In genomic region chr3:9704343-9705322, GRCh38 we compare ENCODE assay signal across 8 cellular contexts. TPM values are rescaled to one million over a fixed set of nuclear protein-coding genes. Genes with fewer than 3 reads are reported as not detected.
A peak's percentile ranks its signal among the peaks of the same experiment; 100 is the strongest.
DNase-seq lines count a peak whose midpoint lies in the region; ATAC-seq and TF ChIP-seq lines count a peak whose summit lies in the region.

No MANE protein-coding gene starts in this region.

- H3K4ac ChIP-seq in H9 (ENCODE audit: low read depth, low read length): no peak overlapping the region

- H2BK15ac ChIP-seq in H9 (ENCODE audit: low read depth, low read length): no peak overlapping the region

- intact Hi-C loops in posterior cingulate gyrus (cut with DNase I): no loop called here

- no peak overlapping the region for H4K91ac ChIP-seq in H9 (ENCODE audit: insufficient read length, low read depth, low read length)

- H4K5ac ChIP-seq in H9 (ENCODE audit: insufficient read length, low read depth, low read length): no peak overlapping the region

- no peak overlapping the region for H2BK120ac ChIP-seq in H9 (ENCODE audit: low read depth, low read length, poor library complexity, severe bottlenecking)

- H3K4me1 ChIP-seq in H9 (ENCODE audit: insufficient read depth, low read length) (no peaks in the 10 kb centered on the region), cardiac muscle cell (ENCODE audit: low read depth) (peaks cover 4% of the 10 kb centered on the region)

- no peak overlapping the region for H3K27ac ChIP-seq in H9 (ENCODE audit: insufficient read length, low read depth, low read length)
- no peak overlapping the region for H3K27ac ChIP-seq in cardiac muscle cell

- H3K4me1 Mint-ChIP-seq in H9: peaks cover 3 to 16% of the 10 kb centered on the region in 2 experiments; a peak in 3 of 4 replicates
- peaks cover 9% of the 10 kb centered on the region for H3K4me1 Mint-ChIP-seq in activated T-cell treated with anti-CD3 and anti-CD28 coated beads, Interleukin-2, amount 50 U/mL, for 72 hours (ENCODE audit: low read depth)

- ATAC-seq in activated T-cell treated with anti-CD3 and anti-CD28 coated beads, Interleukin-2, amount 50 U/mL, for 72 hours (replicated peaks in 1 of 2): peak; percentile 46 to 50
- no peak for ATAC-seq in GM18868 (IDR thresholded peaks at IDR 0.05; ENCODE audit: unreplicated experiment)
- no peak for ATAC-seq in GM21786 (IDR thresholded peaks at IDR 0.05; ENCODE audit: unreplicated experiment)

- peak overlapping the region; percentile 68 to 82 for H3K4me3 Mint-ChIP-seq in H9
- peak overlapping the region; percentile 55 to 70 for H3K4me3 Mint-ChIP-seq in activated T-cell treated with anti-CD3 and anti-CD28 coated beads, Interleukin-2, amount 50 U/mL, for 72 hours

- H4K20me1 ChIP-seq in H9 (ENCODE audit: control insufficient read depth, insufficient read depth, insufficient read length): no peaks in the 10 kb centered on the region

- H3K27ac Mint-ChIP-seq in H9: no peak overlapping the region; a peak in 1 of 7 replicates
- H3K27ac Mint-ChIP-seq in activated T-cell treated with anti-CD3 and anti-CD28 coated beads, Interleukin-2, amount 50 U/mL, for 72 hours: no peak overlapping the region

- H3K27me3 Mint-ChIP-seq in H9 (ENCODE audit: low read depth): peaks cover 21% of the 10 kb centered on the region
- peaks cover 33% of the 10 kb centered on the region for H3K27me3 Mint-ChIP-seq in activated T-cell treated with anti-CD3 and anti-CD28 coated beads, Interleukin-2, amount 50 U/mL, for 72 hours (ENCODE audit: low read depth)

- no peak overlapping the region for H4K8ac ChIP-seq in H9 (replicated peaks; ENCODE audit: insufficient read length, low read depth, low read length)

- no peaks in the 10 kb centered on the region for H3K9me3 ChIP-seq in H9 (ENCODE audit: control insufficient read depth, low read depth, low read length)
- H3K9me3 ChIP-seq in cardiac muscle cell (ENCODE audit: low read depth): no peaks in the 10 kb centered on the region

- peak overlapping the region; percentile 26 for H3K4me3 ChIP-seq in cardiac muscle cell

- H2BK5ac ChIP-seq in H9 (ENCODE audit: insufficient read length, low read length): no peak overlapping the region

- WGBS in H9 (ENCODE audit: extremely low coverage, insufficient read length, low lambda C conversion rate): no CpG with 5 or more reads among the region's 62 CpGs

- no peak overlapping the region for H2AK5ac ChIP-seq in H9 (ENCODE audit: insufficient read length, low read length)

- no peak overlapping the region for H3K9ac ChIP-seq in H9 (ENCODE audit: extremely low read depth, insufficient read length, low read length)

- H3K36me3 Mint-ChIP-seq in H9 (ENCODE audit: insufficient read depth in 1 of 3, low read depth in 3 of 3): peaks cover 0 to 13% (median 0%) of the 10 kb centered on the region in 3 experiments; a peak in 1 of 7 replicates
- H3K36me3 Mint-ChIP-seq in activated T-cell treated with anti-CD3 and anti-CD28 coated beads, Interleukin-2, amount 50 U/mL, for 72 hours (ENCODE audit: insufficient read depth in 2 of 2): peaks cover 0 to 6% of the 10 kb centered on the region in 2 donors

- H3K36me3 ChIP-seq in cardiac muscle cell: no peaks in the 10 kb centered on the region

- no peak overlapping the region for H2AFZ ChIP-seq in H9 (ENCODE audit: low read length)

- no peak overlapping the region for H3K18ac ChIP-seq in H9 (ENCODE audit: insufficient read length, low read depth, low read length)

- H3K9me3 Mint-ChIP-seq in H9: no peaks in the 10 kb centered on the region
- no peaks in the 10 kb centered on the region for H3K9me3 Mint-ChIP-seq in activated T-cell treated with anti-CD3 and anti-CD28 coated beads, Interleukin-2, amount 50 U/mL, for 72 hours

- H3T11ph ChIP-seq in H9 (ENCODE audit: low read length): no peak overlapping the region

- H3K79me2 ChIP-seq in H9 (ENCODE audit: insufficient read depth, low read length): no peaks in the 10 kb centered on the region

- H3K27me3 ChIP-seq in H9 (ENCODE audit: insufficient read depth, low read length) (peaks cover 3% of the 10 kb centered on the region; the same call in 1 of the 2 replicates), cardiac muscle cell (peaks cover 24% of the 10 kb centered on the region)

- peak overlapping the region; percentile 81 for H3K4me2 ChIP-seq in H9 (ENCODE audit: insufficient read depth, insufficient read length, low read length)

- H3K56ac ChIP-seq in H9 (ENCODE audit: insufficient read length, low read depth, low read length): no peak overlapping the region

- H3K79me1 ChIP-seq in H9 (ENCODE audit: insufficient read depth, low read depth, low read length, poor library complexity, severe bottlenecking): no peaks in the 10 kb centered on the region

- no peak overlapping the region for H2BK20ac ChIP-seq in H9 (ENCODE audit: low read depth, low read length, poor library complexity, severe bottlenecking)

- TF ChIP-seq CTCF in H9 (conservative IDR thresholded peaks at IDR 0.05) (no peak), cardiac muscle cell (IDR thresholded peaks at IDR 0.05; ENCODE audit: low read depth, low read length) (no peak)

- DNase-seq in AG08395 (ENCODE audit: low spot score): peak; percentile 59
- DNase-seq in H9: peak; percentile 99
- DNase-seq in activated T-cell treated with anti-CD3 and anti-CD28 coated beads, Interleukin-2, amount 50 U/mL, for 72 hours: peak; percentile 33
- peak; percentile 43 to 76 for DNase-seq in cardiac muscle cell (ENCODE audit: low read depth in 1 of 2, low spot score in 1 of 2)
- peak in 7 of 10 donors; percentile 17 to 91 (median 52) for DNase-seq in posterior cingulate gyrus
- no peak for DNase-seq in superior temporal gyrus (ENCODE audit: extremely low spot score)

- H3K23me2 ChIP-seq in H9 (ENCODE audit: insufficient read length, low read depth, low read length, poor library complexity, severe bottlenecking): peaks cover 11% of the 10 kb centered on the region

- no peak overlapping the region for H2BK12ac ChIP-seq in H9 (ENCODE audit: insufficient read length, low read depth, low read length)

- no peak overlapping the region; the same call in 1 of the 2 replicates for H3K14ac ChIP-seq in H9 (ENCODE audit: insufficient read depth, low read length)

- no peak overlapping the region for H3K23ac ChIP-seq in H9 (ENCODE audit: insufficient read length, low read depth, low read length)

RNA-seq across cellular contexts. Expression of gene CPNE9, which starts 1.0 kb away (rescaled TPM):
- total RNA-seq in H9 (2021) (3.5 and 3.8 TPM in 2 replicates), cardiac muscle cell (not detected in 2 replicates)
- total RNA-seq in activated T-cell treated with anti-CD3 and anti-CD28 coated beads, Interleukin-2, amount 50 U/mL, for 72 hours: under 1 TPM; 0.46 to 0.77 TPM
- polyA plus RNA-seq in cardiac muscle cell: 0.06 TPM in 1 of 2 replicates, not detected in the other

RNA-seq across cellular contexts. Expression of gene BRPF1, which starts 26.9 kb away (rescaled TPM):
- 38.4 and 38.6 TPM in 2 replicates for total RNA-seq in H9 (2021)
- total RNA-seq in activated T-cell treated with anti-CD3 and anti-CD28 coated beads, Interleukin-2, amount 50 U/mL, for 72 hours: 10 to 100 TPM; 34.6 to 42.7 TPM
- 15.7 and 17.3 TPM in 2 replicates for total RNA-seq in cardiac muscle cell
- polyA plus RNA-seq in cardiac muscle cell: 11.1 and 11.4 TPM in 2 replicates

RNA-seq across cellular contexts. Expression of gene OGG1, which starts 45.1 kb away (rescaled TPM):
- 43.4 and 44.1 TPM in 2 replicates for total RNA-seq in H9 (2021)
- total RNA-seq in activated T-cell treated with anti-CD3 and anti-CD28 coated beads, Interleukin-2, amount 50 U/mL, for 72 hours: 10 to 100 TPM; 31.0 to 33.4 TPM
- total RNA-seq in cardiac muscle cell: 30.7 and 32.1 TPM in 2 replicates
- 34.5 and 45.9 TPM in 2 replicates for polyA plus RNA-seq in cardiac muscle cell

RNA-seq across cellular contexts. Expression of gene MTMR14, which starts 55.3 kb away (rescaled TPM):
- total RNA-seq in H9 (2021) (50.6 and 54.2 TPM in 2 replicates), cardiac muscle cell (19.2 and 28.7 TPM in 2 replicates)
- total RNA-seq in activated T-cell treated with anti-CD3 and anti-CD28 coated beads, Interleukin-2, amount 50 U/mL, for 72 hours: 10 to 100 TPM; 49.4 to 58.7 TPM
- polyA plus RNA-seq in cardiac muscle cell: 30.7 and 43.9 TPM in 2 replicates

Comparison
In these comparisons a context has a peak if more than half of its experiments do, and no peak if none do; other contexts are left out.
1. ATAC-seq: peak in activated T-cell treated with anti-CD3 and anti-CD28 coated beads, Interleukin-2, amount 50 U/mL, for 72 hours (2 of 2); none in GM18868 (single experiment) and GM21786 (single experiment).